In genomic region chr5:61163905-61164304, GRCh38 we compare ENCODE assay signal across 12 cellular contexts. TPM values are rescaled to one million over a fixed set of nuclear protein-coding genes. Genes with fewer than 3 reads are reported as not detected.
A peak's percentile ranks its signal among the peaks of the same experiment; 100 is the strongest.
DNase-seq lines count a peak whose midpoint lies in the region; ATAC-seq and TF ChIP-seq lines count a peak whose summit lies in the region.
"Had no signal": no experiment of that assay in that cellular context is flagged by ENCODE, and none has a peak within 500 bp of the region (broad histone marks: within the 10 kb centered on the region; RNA-seq: fewer than 3 reads in every experiment).

No MANE protein-coding gene starts in this region.

- H3K79me2 ChIP-seq in mammary epithelial cell (ENCODE audit: insufficient read depth, low read length), result peaks cover 53% of the 10 kb centered on the region

- peak overlapping the region; percentile 84 for H3K27ac Mint-ChIP-seq in CD4-positive, alpha-beta T cell
- peak overlapping the region; percentile 92 to 97 for H3K27ac Mint-ChIP-seq in natural killer cell

- POLR2A ChIA-PET in CD4-positive, alpha-beta T cell (lab: Charles Lee), result interaction anchor here (1.0 kb wide), 1 partner anchor 18 kb away, joined by 4 read pairs; no protein-coding TSS in a partner anchor
- POLR2A ChIA-PET in HEK293 (lab: Yijun Ruan, JAX), result interaction anchor here (0.6 to 4.3 kb wide), 4 partner anchors 9 to 260 kb away, joined by 4 to 37 read pairs (median 5); partner anchors contain the start of gene ZSWIM6

- no peaks in the 10 kb centered on the region for H3K9me3 ChIP-seq in CD4-positive, alpha-beta T cell (ENCODE audit: control insufficient read depth, low read length)
- no peaks in the 10 kb centered on the region for H3K9me3 ChIP-seq in HEK293 (ENCODE audit: control insufficient read depth, insufficient read depth, low read depth, low read length)
- no peaks in the 10 kb centered on the region for H3K9me3 ChIP-seq in mammary epithelial cell (replicated peaks; ENCODE audit: insufficient read depth, low read length)
- H3K9me3 ChIP-seq in esophagus muscularis mucosa, result no peaks in the 10 kb centered on the region
- H3K9me3 ChIP-seq: MG63 had no signal

- H3K4me3 Mint-ChIP-seq in CD4-positive, alpha-beta T cell, result peak overlapping the region; percentile 94
- H3K4me3 Mint-ChIP-seq in natural killer cell, result peak overlapping the region; percentile 97

- no peak for TF ChIP-seq POLR2A in esophagus muscularis mucosa (IDR thresholded peaks at IDR 0.05; ENCODE audit: low read depth)

- H3K9me3 Mint-ChIP-seq in CD4-positive, alpha-beta T cell, result no peaks in the 10 kb centered on the region
- no peaks in the 10 kb centered on the region for H3K9me3 Mint-ChIP-seq in natural killer cell
- H3K9me3 Mint-ChIP-seq: central memory CD8-positive, alpha-beta T cell had no signal

- no peak for ATAC-seq in CD4-positive, alpha-beta T cell (ENCODE audit: poor library complexity)
- no peak for ATAC-seq in natural killer cell
- ATAC-seq in GM21423 (IDR thresholded peaks at IDR 0.05; ENCODE audit: unreplicated experiment), result no peak
- ATAC-seq in GM21619 (IDR thresholded peaks at IDR 0.05; ENCODE audit: unreplicated experiment), result no peak

- WGBS in mammary epithelial cell (ENCODE audit: low coverage, missing lambda C conversion rate), result 99% methylated on average over 13 of the region's 13 CpGs
- 97% methylated on average over 13 of the region's 13 CpGs for WGBS in esophagus muscularis mucosa

- dilution Hi-C loops in mammary epithelial cell (cut with HindIII; ENCODE audit: low sequenced_read_pairs), result no loop called here

- H3K4me3 ChIP-seq in HEK293 (ENCODE audit: low read depth, low read length), result no peak overlapping the region
- no peak overlapping the region for H3K4me3 ChIP-seq in mammary epithelial cell (replicated peaks in 1 of 3; ENCODE audit: insufficient read depth in 1 of 3, low read depth in 2 of 3, low read length in 3 of 3)
- no peak overlapping the region for H3K4me3 ChIP-seq in coronary artery
- peak overlapping the region in 1 of 4 donors; percentile 92 for H3K4me3 ChIP-seq in esophagus muscularis mucosa

- DNase-seq in CD4-positive, alpha-beta T cell, result no peak
- DNase-seq in mammary epithelial cell (no peak), natural killer cell (no peak), coronary artery (ENCODE audit: low spot score) (no peak), esophagus muscularis mucosa (ENCODE audit: extremely low spot score) (no peak)
- DNase-seq: DMS79 treated with DMSO at 0.1 percent for 48 hours, MG63, NCI-H510A had no signal

- H3K36me3 ChIP-seq in HEK293 (ENCODE audit: control insufficient read depth in 2 of 2, insufficient read depth in 1 of 2, low read length in 2 of 2) (peaks cover 10 to 26% of the 10 kb centered on the region in 2 experiments), mammary epithelial cell (ENCODE audit: insufficient read depth, low read length) (peaks cover 9% of the 10 kb centered on the region), esophagus muscularis mucosa (peaks cover 6 to 16% (median 12%) of the 10 kb centered on the region in 4 donors)

- H3K27me3 Mint-ChIP-seq in CD4-positive, alpha-beta T cell, result no peaks in the 10 kb centered on the region
- H3K27me3 Mint-ChIP-seq in natural killer cell (ENCODE audit: low read depth in 2 of 2), result peaks cover 0 to 2% of the 10 kb centered on the region in 2 donors
- H3K27me3 Mint-ChIP-seq: central memory CD8-positive, alpha-beta T cell had no signal

- no peak for TF ChIP-seq EP300 in esophagus muscularis mucosa (IDR thresholded peaks at IDR 0.05)

- no TSS peak for BruUV-seq in mammary epithelial cell (replicated peaks; lab: Mats Ljungman, UMichigan)

- in situ Hi-C loops in mammary epithelial cell (cut with MboI; ENCODE audit: low sequenced_read_pairs in 2 of 2), result loop anchor here (10.0 to 25.0 kb wide), 4 partner anchors 141 to 773 kb away; no protein-coding TSS in a partner anchor

- no peak overlapping the region for H3K27ac ChIP-seq in CD4-positive, alpha-beta T cell (ENCODE audit: low read depth, low read length)
- H3K27ac ChIP-seq in HEK293 (ENCODE audit: extremely low read depth, low read depth, low read length) (no peak overlapping the region), mammary epithelial cell (ENCODE audit: insufficient read depth, low read depth, low read length) (peak overlapping the region; percentile 94), coronary artery (no peak overlapping the region), esophagus muscularis mucosa (replicated peaks in 1 of 4) (no peak overlapping the region)

- H3K4me1 Mint-ChIP-seq in CD4-positive, alpha-beta T cell (ENCODE audit: low read depth), result peaks cover 45% of the 10 kb centered on the region
- H3K4me1 Mint-ChIP-seq in natural killer cell, result peaks cover 34 to 42% of the 10 kb centered on the region in 2 donors

- H2AFZ ChIP-seq in mammary epithelial cell (ENCODE audit: low read depth, low read length), result no peak overlapping the region

- no peaks in the 10 kb centered on the region for H4K20me1 ChIP-seq in mammary epithelial cell (ENCODE audit: insufficient read depth, low read length)

- H3K27me3 ChIP-seq in CD4-positive, alpha-beta T cell (ENCODE audit: control insufficient read depth, insufficient read depth, low read length), result no peaks in the 10 kb centered on the region
- H3K27me3 ChIP-seq in mammary epithelial cell (ENCODE audit: insufficient read depth, low read length) (no peaks in the 10 kb centered on the region), esophagus muscularis mucosa (no peaks in the 10 kb centered on the region)
- H3K27me3 ChIP-seq: MG63 had no signal

- no peak overlapping the region for H3K9ac ChIP-seq in mammary epithelial cell (ENCODE audit: insufficient read depth, low read length)

- peaks cover 43% of the 10 kb centered on the region for H3K36me3 Mint-ChIP-seq in CD4-positive, alpha-beta T cell (ENCODE audit: low read depth)
- H3K36me3 Mint-ChIP-seq in natural killer cell, result peaks cover 13% of the 10 kb centered on the region

- no peak for TF ChIP-seq CTCF in CD4-positive, alpha-beta T cell (IDR thresholded peaks at IDR 0.05)
- TF ChIP-seq CTCF in HEK293 (tag by site-specific recombination; IDR thresholded peaks at IDR 0.05), result no peak
- TF ChIP-seq CTCF in mammary epithelial cell (conservative IDR thresholded peaks at IDR 0.05 in 1 of 2, IDR thresholded peaks at IDR 0.05 in 1 of 2; ENCODE audit: extremely low read depth in 1 of 2, insufficient read depth in 1 of 2, low read depth in 1 of 2, low read length in 2 of 2), result no peak
- TF ChIP-seq CTCF in natural killer cell (IDR thresholded peaks at IDR 0.05), result no peak
- no peak for TF ChIP-seq CTCF in coronary artery (IDR thresholded peaks at IDR 0.05)
- no peak for TF ChIP-seq CTCF in esophagus muscularis mucosa (IDR thresholded peaks at IDR 0.05)

- intact Hi-C loops in CD4-positive, alpha-beta T cell (cut with DNase I, micrococcal nuclease), result loop anchor here (2.0 to 10.0 kb wide), 5 partner anchors 165 to 459 kb away; partner anchors contain the start of genes DEPDC1B (in 1 of the 2), ERCC8 (in 1 of the 2), NDUFAF2 (in 1 of the 2) and ZSWIM6 (in 1 of the 2)
- intact Hi-C loops in mammary epithelial cell (cut with micrococcal nuclease) (loop anchor here (5.0 to 10.0 kb wide), 5 partner anchors 107 to 753 kb away; no protein-coding TSS in a partner anchor), natural killer cell (cut with micrococcal nuclease) (loop anchor here (2.0 to 10.0 kb wide), 2 partner anchors 169 to 219 kb away; partner anchors contain the start of genes ERCC8, NDUFAF2 and ZSWIM6), esophagus muscularis mucosa (cut with DNase I) (loop anchor here (5.0 to 10.0 kb wide), 4 partner anchors 168 to 491 kb away; partner anchors contain the start of gene ZSWIM6)

- H3K4me1 ChIP-seq in HEK293 (ENCODE audit: control insufficient read depth, insufficient read depth, low read length) (peaks cover 2% of the 10 kb centered on the region; the same call in 1 of the 2 replicates), mammary epithelial cell (ENCODE audit: insufficient read depth, low read length) (peaks cover 12% of the 10 kb centered on the region), esophagus muscularis mucosa (peaks cover 11 to 40% (median 30%) of the 10 kb centered on the region in 4 donors)

- H3K4me2 ChIP-seq in mammary epithelial cell (ENCODE audit: insufficient read depth, low read depth, low read length), result peak overlapping the region; percentile 84

- CTCF ChIA-PET in CD4-positive, alpha-beta T cell (lab: Charles Lee), result interaction anchor here (0.7 kb wide), 1 partner anchor 8 kb away, joined by 5 read pairs; no protein-coding TSS in a partner anchor
- CTCF ChIA-PET in HEK293 (lab: Yijun Ruan, JAX) (no interaction called here), mammary epithelial cell (lab: Charles Lee; ENCODE audit: low non-redundant PET) (no interaction called here)

TF ChIP-seq in HEK293, 187 proteins besides CTCF, POLR2A, EP300 and RAD21:
- TF ChIP-seq ZNF324 (tag by site-specific recombination; IDR thresholded peaks at IDR 0.05) (no peak), ZNF112 (tag by site-specific recombination; IDR thresholded peaks at IDR 0.05) (no peak), ZNF600 (tag by site-specific recombination; IDR thresholded peaks at IDR 0.05) (0 out of 2 replicates have a peak, but pooled peaks have one; percentile 15), ZNF596 (tag by site-specific recombination; IDR thresholded peaks at IDR 0.05) (0 out of 2 replicates have a peak, but pooled peaks have one; percentile 15)

RNA-seq across cellular contexts. Expression of gene SMIM15, which starts 1.6 kb away (rescaled TPM):
- 10 to 100 TPM; 16.5 to 18.2 TPM for total RNA-seq in CD4-positive, alpha-beta T cell
- total RNA-seq in mammary epithelial cell (10 to 100 TPM; 36.7 to 75.0 TPM), natural killer cell (10 to 100 TPM; 19.5 to 24.1 (median 23.8) TPM), esophagus muscularis mucosa (10 to 100 TPM; 17.0 to 29.6 (median 26.6) TPM)
- polyA plus RNA-seq in mammary epithelial cell, result 45.1 TPM
- 79.8 TPM for polyA minus RNA-seq in mammary epithelial cell
